Comparison of ENCODE assay signal across 1 cellular context in the genomic region with DNA sequence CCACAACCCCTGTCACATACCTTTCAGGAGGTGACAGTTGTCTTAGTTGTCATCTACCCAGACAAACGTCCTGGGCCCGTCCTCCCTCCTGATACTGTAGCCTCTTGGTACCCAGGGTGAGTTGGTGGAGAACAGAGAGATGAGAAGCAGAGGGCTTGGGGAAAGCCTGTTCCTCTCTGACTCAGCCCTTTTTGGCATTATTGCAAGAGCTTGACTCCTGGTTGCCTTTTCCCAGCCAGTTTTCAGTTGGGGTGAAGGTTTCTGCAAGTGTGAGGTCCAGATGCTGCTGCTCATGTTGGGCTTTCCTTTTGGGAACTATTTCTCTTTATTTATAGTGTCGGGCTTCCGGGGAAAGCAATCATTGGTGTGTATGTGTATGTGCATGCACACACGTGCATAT.
TF ChIP-seq lines count a peak whose summit lies in the region.

No MANE protein-coding gene starts in this region.

TF ChIP-seq in IMR-90, 13 proteins besides CTCF, POLR2A, EP300 and RAD21 (continued from another document):
- no peak for TF ChIP-seq MAZ (IDR thresholded peaks at IDR 0.05; ENCODE audit: borderline replicate concordance, low read depth, low read length)
- no peak for TF ChIP-seq CEBPB (IDR thresholded peaks at IDR 0.05; ENCODE audit: low read depth, low read length)
- TF ChIP-seq, protein P1, sequence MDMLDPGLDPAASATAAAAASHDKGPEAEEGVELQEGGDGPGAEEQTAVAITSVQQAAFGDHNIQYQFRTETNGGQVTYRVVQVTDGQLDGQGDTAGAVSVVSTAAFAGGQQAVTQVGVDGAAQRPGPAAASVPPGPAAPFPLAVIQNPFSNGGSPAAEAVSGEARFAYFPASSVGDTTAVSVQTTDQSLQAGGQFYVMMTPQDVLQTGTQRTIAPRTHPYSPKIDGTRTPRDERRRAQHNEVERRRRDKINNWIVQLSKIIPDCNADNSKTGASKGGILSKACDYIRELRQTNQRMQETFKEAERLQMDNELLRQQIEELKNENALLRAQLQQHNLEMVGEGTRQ (IDR thresholded peaks at IDR 0.05; ENCODE audit: low read depth, low read length), result no peak
- TF ChIP-seq MAFK (IDR thresholded peaks at IDR 0.05; ENCODE audit: low read depth, low read length), result no peak
- TF ChIP-seq RCOR1 (IDR thresholded peaks at IDR 0.05; ENCODE audit: insufficient replicate concordance, low read length), result no peak
- no peak for TF ChIP-seq MXI1 (IDR thresholded peaks at IDR 0.05; ENCODE audit: borderline replicate concordance, low read depth, low read length)
- no peak for TF ChIP-seq SMC3 (IDR thresholded peaks at IDR 0.05; ENCODE audit: low read depth, low read length)
